In the genomic region with DNA sequence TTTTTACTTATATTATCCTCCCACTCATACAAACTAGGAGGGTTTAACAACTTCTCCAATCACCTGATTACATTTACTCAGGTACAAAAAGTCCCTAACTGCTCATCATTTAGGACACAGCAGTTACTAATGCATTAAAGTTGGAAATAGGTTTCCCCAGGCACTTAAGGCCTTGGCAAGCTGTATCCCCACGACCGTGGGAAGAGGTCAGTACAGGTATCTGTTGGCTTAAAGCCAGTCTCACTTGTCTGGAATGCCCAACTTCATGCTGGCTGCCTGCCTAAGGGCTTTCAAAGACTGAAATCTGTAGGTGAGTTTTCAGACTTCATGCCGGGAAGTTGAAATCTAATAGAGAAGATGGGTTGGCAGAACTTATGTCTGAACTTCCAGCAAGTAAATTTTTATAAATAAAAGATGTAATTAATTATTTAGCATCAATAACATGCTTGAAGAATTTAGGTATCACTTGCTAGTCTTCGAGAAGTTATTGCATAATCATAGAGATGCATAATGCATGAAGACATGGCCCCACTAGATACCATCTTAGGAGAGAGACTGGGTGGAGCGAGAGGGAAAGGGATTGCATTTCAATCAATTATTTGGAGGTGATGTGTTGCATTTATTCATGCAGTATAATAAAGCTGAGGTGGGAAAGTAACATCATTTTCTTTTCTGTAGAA, we compare ENCODE assay signal across 19 cellular contexts. TPM values are rescaled to one million over a fixed set of nuclear protein-coding genes. Genes with fewer than 3 reads are reported as not detected.
DNase-seq lines count a peak whose midpoint lies in the region; ATAC-seq and TF ChIP-seq lines count a peak whose summit lies in the region.
"Had no signal": no experiment of that assay in that cellular context is flagged by ENCODE, and none has a peak within 500 bp of the region (broad histone marks: within the 10 kb centered on the region; RNA-seq: fewer than 3 reads in every experiment).

No MANE protein-coding gene starts in this region.

- no peak for DNase-seq in GM23338 (ENCODE audit: low spot score)
- peak; percentile 7 for DNase-seq in RPMI8226
- peak; percentile 66 for DNase-seq in epithelial cell of proximal tubule (ENCODE audit: low read depth)
- DNase-seq in NCI-H2107 treated with DMSO at 0.1 percent for 48 hours (lab: John Stamatoyannopoulos, UW; ENCODE audit: unreplicated experiment): no peak
- no peak for DNase-seq in activated CD4-positive, CD25-positive, alpha-beta regulatory T cell (lab: John Stamatoyannopoulos, UW)
- DNase-seq in hepatic stellate cell (ENCODE audit: low spot score): no peak
- DNase-seq: activated CD8-positive, alpha-beta memory T cell treated with anti-CD3 and anti-CD28 coated beads for 24 hours; activated effector memory CD4-positive, alpha-beta T cell treated with Interleukin-2 at 50 U/mL for 16 hours; amygdala; Caco-2; cortex of kidney; left cardiac atrium; NCI-H524; OCI-M1; SW 1271 had no signal

- H3K4me3 ChIP-seq in GM23338 (no peak overlapping the region), epithelial cell of proximal tubule (ENCODE audit: low read depth, low read length) (no peak overlapping the region)
- H3K4me3 ChIP-seq: esophagus muscularis mucosa had no signal

- H3K4me2 ChIP-seq in GM23338: 0 out of 2 replicates have a peak overlapping the region, but pooled peaks have one; percentile 66

- H3K36me3 ChIP-seq in GM23338 (ENCODE audit: insufficient read depth): no peaks in the 10 kb centered on the region
- H3K36me3 ChIP-seq: esophagus muscularis mucosa had no signal

- no peaks in the 10 kb centered on the region for H4K20me1 ChIP-seq in GM23338 (replicated peaks; ENCODE audit: insufficient read depth)

- H3K79me2 ChIP-seq in GM23338 (replicated peaks; ENCODE audit: insufficient read depth): no peaks in the 10 kb centered on the region

- no peak overlapping the region for H2AFZ ChIP-seq in GM23338

- no peak for ATAC-seq in GM23338
- no peak for ATAC-seq in HG02798 (IDR thresholded peaks at IDR 0.05; ENCODE audit: poor library complexity, unreplicated experiment)
- ATAC-seq: left cardiac atrium had no signal

- TF ChIP-seq CTCF in GM23338 (conservative IDR thresholded peaks at IDR 0.05; ENCODE audit: low read depth in 2 of 2) (no peak), epithelial cell of proximal tubule (conservative IDR thresholded peaks at IDR 0.05; ENCODE audit: low read depth, low read length) (no peak), nephron (IDR thresholded peaks at IDR 0.05; ENCODE audit: unreplicated experiment in 3 of 3) (no peak)

- H3K27me3 Mint-ChIP-seq in GM23338 (ENCODE audit: insufficient read depth, low read depth, poor library complexity): peaks cover 2% of the 10 kb centered on the region
- peaks cover 3% of the 10 kb centered on the region for H3K27me3 Mint-ChIP-seq in nephron (ENCODE audit: low read depth)

- no peaks in the 10 kb centered on the region for H3K27me3 ChIP-seq in GM23338 (ENCODE audit: insufficient read depth)
- H3K27me3 ChIP-seq: esophagus muscularis mucosa had no signal

- peaks cover 23% of the 10 kb centered on the region for H3K4me1 ChIP-seq in GM23338 (ENCODE audit: insufficient read depth)

- H3K27ac Mint-ChIP-seq in GM23338 (no peak overlapping the region), nephron (peak overlapping the region; percentile 83 to 91 (median 84))
- H3K27ac Mint-ChIP-seq: stimulated activated naive CD8-positive, alpha-beta T cell treated with anti-CD3 and anti-CD28 coated beads, Interleukin-15, Interleukin-2, amounts not matched to agents 100 ng/mL and 50 ng/mL, for 24 hours had no signal

- H3K36me3 Mint-ChIP-seq in GM23338 (ENCODE audit: low read depth) (no peaks in the 10 kb centered on the region), nephron (ENCODE audit: low read depth) (peaks cover 6% of the 10 kb centered on the region)

- no peak overlapping the region for H3K27ac ChIP-seq in GM23338 (ENCODE audit: low read depth)
- H3K27ac ChIP-seq: esophagus muscularis mucosa had no signal

- no peaks in the 10 kb centered on the region for H3F3A ChIP-seq in GM23338 (replicated peaks; ENCODE audit: low read depth)

- no peaks in the 10 kb centered on the region for H3K9me2 ChIP-seq in GM23338 (ENCODE audit: insufficient read depth)

- H3K9me3 Mint-ChIP-seq in GM23338 (no peaks in the 10 kb centered on the region; the same call in 2 of the 3 replicates), nephron (no peaks in the 10 kb centered on the region)
- H3K9me3 Mint-ChIP-seq: stimulated activated naive CD8-positive, alpha-beta T cell treated with anti-CD3 and anti-CD28 coated beads, Interleukin-15, Interleukin-2, amounts not matched to agents 100 ng/mL and 50 ng/mL, for 24 hours had no signal

- peaks cover 24% of the 10 kb centered on the region for H3K4me1 Mint-ChIP-seq in GM23338
- peaks cover 33% of the 10 kb centered on the region for H3K4me1 Mint-ChIP-seq in nephron

- H3K4me3 Mint-ChIP-seq in GM23338 (no peak overlapping the region), nephron (no peak overlapping the region)
- H3K4me3 Mint-ChIP-seq: stimulated activated naive CD8-positive, alpha-beta T cell treated with anti-CD3 and anti-CD28 coated beads, Interleukin-15, Interleukin-2, amounts not matched to agents 100 ng/mL and 50 ng/mL, for 24 hours had no signal

TF ChIP-seq in GM23338, 12 proteins besides CTCF, POLR2A, EP300 and RAD21:
- TF ChIP-seq STAT1 (IDR thresholded peaks at IDR 0.05; ENCODE audit: unreplicated experiment) (no peak), EZH2 (IDR thresholded peaks at IDR 0.05; ENCODE audit: low read depth, unreplicated experiment) (no peak), NANOG (IDR thresholded peaks at IDR 0.05; ENCODE audit: borderline replicate concordance) (no peak), EZH2phosphoT487 (IDR thresholded peaks at IDR 0.05; ENCODE audit: unreplicated experiment) (no peak), ZNF331 (CRISPR knock-in tag; IDR thresholded peaks at IDR 0.05; ENCODE audit: low read depth) (no peak)
- TF ChIP-seq, protein P1, sequence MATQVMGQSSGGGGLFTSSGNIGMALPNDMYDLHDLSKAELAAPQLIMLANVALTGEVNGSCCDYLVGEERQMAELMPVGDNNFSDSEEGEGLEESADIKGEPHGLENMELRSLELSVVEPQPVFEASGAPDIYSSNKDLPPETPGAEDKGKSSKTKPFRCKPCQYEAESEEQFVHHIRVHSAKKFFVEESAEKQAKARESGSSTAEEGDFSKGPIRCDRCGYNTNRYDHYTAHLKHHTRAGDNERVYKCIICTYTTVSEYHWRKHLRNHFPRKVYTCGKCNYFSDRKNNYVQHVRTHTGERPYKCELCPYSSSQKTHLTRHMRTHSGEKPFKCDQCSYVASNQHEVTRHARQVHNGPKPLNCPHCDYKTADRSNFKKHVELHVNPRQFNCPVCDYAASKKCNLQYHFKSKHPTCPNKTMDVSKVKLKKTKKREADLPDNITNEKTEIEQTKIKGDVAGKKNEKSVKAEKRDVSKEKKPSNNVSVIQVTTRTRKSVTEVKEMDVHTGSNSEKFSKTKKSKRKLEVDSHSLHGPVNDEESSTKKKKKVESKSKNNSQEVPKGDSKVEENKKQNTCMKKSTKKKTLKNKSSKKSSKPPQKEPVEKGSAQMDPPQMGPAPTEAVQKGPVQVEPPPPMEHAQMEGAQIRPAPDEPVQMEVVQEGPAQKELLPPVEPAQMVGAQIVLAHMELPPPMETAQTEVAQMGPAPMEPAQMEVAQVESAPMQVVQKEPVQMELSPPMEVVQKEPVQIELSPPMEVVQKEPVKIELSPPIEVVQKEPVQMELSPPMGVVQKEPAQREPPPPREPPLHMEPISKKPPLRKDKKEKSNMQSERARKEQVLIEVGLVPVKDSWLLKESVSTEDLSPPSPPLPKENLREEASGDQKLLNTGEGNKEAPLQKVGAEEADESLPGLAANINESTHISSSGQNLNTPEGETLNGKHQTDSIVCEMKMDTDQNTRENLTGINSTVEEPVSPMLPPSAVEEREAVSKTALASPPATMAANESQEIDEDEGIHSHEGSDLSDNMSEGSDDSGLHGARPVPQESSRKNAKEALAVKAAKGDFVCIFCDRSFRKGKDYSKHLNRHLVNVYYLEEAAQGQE (IDR thresholded peaks at IDR 0.05; ENCODE audit: unreplicated experiment): no peak

RNA-seq across cellular contexts. Expression of a gene that starts 54.2 kb away (rescaled TPM):
- total RNA-seq in GM23338 (2014; rRNA removed; shearing (Covaris generic)): 1.5 and 1.6 TPM in 2 replicates
- 0.79 and 0.85 TPM in 2 replicates for polyA plus RNA-seq in GM23338 (2016; fragmentation: Nextera tagmentation; extraction: Ambion mirVana)
- 6.1 and 22.7 TPM in 2 replicates for total RNA-seq in epithelial cell of proximal tubule

Comparison
In these comparisons a context has a peak if more than half of its experiments do, and no peak if none do; other contexts are left out.
1. DNase-seq: peak in RPMI8226 (single experiment) and epithelial cell of proximal tubule (single experiment); none in GM23338 (single experiment), NCI-H2107 treated with DMSO at 0.1 percent for 48 hours (single experiment), activated CD4-positive, CD25-positive, alpha-beta regulatory T cell (0 of 4) and hepatic stellate cell (single experiment).